In the genomic region with DNA sequence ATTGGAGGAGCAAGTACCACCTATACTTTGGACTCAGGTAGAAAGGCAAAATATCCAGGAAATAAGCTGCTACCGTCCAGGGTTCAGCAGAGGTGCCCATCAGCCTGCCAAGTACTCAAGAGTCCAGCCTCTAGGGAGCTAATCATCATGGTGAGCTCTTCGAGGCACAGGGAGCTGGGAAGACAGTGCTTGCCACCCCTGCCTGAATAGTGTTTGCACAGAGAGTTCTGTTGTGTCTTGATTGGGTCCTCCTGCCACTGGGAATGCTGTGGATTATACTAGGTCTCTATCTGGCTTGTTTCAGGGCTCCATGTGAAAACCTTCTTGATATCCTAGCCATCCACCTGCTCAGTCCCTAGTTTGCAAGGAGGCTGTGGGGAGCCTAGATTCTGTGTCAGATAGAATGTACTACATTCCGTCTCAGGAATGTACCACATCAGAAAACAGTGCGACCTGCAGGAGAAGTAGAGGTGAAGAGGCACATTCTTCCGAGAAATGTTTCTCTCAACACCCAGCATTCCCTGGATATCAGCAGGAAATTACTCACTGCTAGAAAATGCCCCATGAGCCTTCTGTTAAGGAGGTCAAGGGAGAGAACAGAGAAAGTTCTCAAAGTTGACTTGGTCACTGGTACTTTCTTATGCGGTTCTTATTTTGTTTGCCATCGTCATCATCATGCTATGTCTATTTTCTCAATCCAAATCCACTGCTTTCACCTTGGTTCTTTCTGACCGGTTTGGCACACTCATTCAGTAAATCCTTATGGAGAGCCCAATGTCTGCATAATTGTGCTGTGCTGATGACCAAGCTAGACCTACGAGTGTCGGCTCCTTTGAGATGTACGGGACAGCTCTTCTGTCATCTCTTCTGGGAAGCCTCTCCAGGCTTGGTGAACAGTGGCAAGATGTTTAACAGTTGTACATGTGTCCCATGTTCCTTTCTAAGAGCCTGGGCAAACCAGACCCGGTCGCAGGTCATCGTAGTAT, we compare ENCODE assay signal across 8 cellular contexts. TPM values are rescaled to one million over a fixed set of nuclear protein-coding genes. Genes with fewer than 3 reads are reported as not detected.
A peak's percentile ranks its signal among the peaks of the same experiment; 100 is the strongest.
DNase-seq lines count a peak whose midpoint lies in the region; ATAC-seq, FAIRE-seq and TF ChIP-seq lines count a peak whose summit lies in the region.

No MANE protein-coding gene starts in this region.

- no peaks in the 10 kb centered on the region for H3K9me2 ChIP-seq in GM23248 (ENCODE audit: insufficient read depth)

- 60% methylated on average over 14 of the region's 14 CpGs for WGBS in A549 (ENCODE audit: missing lambda C conversion rate)
- 75 to 78% methylated on average over 14 of the region's 14 CpGs for WGBS in GM23248 (ENCODE audit: low coverage in 1 of 2, low lambda C conversion rate in 2 of 2, missing lambda C conversion rate in 2 of 2), 2 experiments
- 48 to 57% (median 53%) methylated on average over 14 of the region's 14 CpGs for WGBS in adrenal gland, 4 donors

- intact Hi-C loops in adrenal gland (cut with DNase I) (no loop called here), vagina (cut with DNase I) (no loop called here)

- H3K4me3 ChIP-seq in A549 (no peak overlapping the region), GM23248 (0 out of 2 replicates have a peak overlapping the region, but pooled peaks have one; percentile 19), adrenal gland (no peak overlapping the region), vagina (no peak overlapping the region)

- in situ Hi-C loops in GM23248 (cut with MboI) = no loop called here

- TF ChIP-seq RAD21 in A549 (conservative IDR thresholded peaks at IDR 0.05 in 1 of 2, IDR thresholded peaks at IDR 0.05 in 1 of 2) = no peak; a peak in 1 of 5 replicates

- H3K4me1 ChIP-seq in A549 = peaks cover 27% of the 10 kb centered on the region
- H3K4me1 ChIP-seq in GM23248 (ENCODE audit: insufficient read depth) = peaks cover 36% of the 10 kb centered on the region
- peaks cover 16 to 54% of the 10 kb centered on the region in 2 donors for H3K4me1 ChIP-seq in adrenal gland (replicated peaks in 1 of 2)
- peaks cover 72% of the 10 kb centered on the region for H3K4me1 ChIP-seq in vagina

- no peak for TF ChIP-seq EP300 in A549 (IDR thresholded peaks at IDR 0.05)

- H3K36me3 ChIP-seq in GM23248 (ENCODE audit: low read depth) (no peaks in the 10 kb centered on the region), adrenal gland (replicated peaks in 1 of 2) (no peaks in the 10 kb centered on the region), vagina (no peaks in the 10 kb centered on the region)

- H2AFZ ChIP-seq in GM23248 = no peak overlapping the region

- peaks cover 17% of the 10 kb centered on the region for H3F3A ChIP-seq in GM23248 (ENCODE audit: insufficient read depth)

- CTCF ChIA-PET in A549 (lab: Yijun Ruan, JAX) = interaction anchor here (0.9 to 2.8 kb wide), 5 partner anchors 18 to 352 kb away, joined by 3 to 10 read pairs (median 8); no protein-coding TSS in a partner anchor

- FAIRE-seq in A549 (lab: Jason Lieb, UNC) = peak; percentile 13

- no peaks in the 10 kb centered on the region for H4K20me1 ChIP-seq in GM23248 (ENCODE audit: insufficient read depth)

- POLR2A ChIA-PET in A549 (lab: Yijun Ruan, JAX) = interaction anchor here (1.0 kb wide), 1 partner anchor 31 kb away, joined by 3 read pairs; a partner anchor contains a TSS

- ATAC-seq in A549 (peak; percentile 70 to 92; a peak in 5 of 6 replicates), HG02884 (IDR thresholded peaks at IDR 0.05; ENCODE audit: unreplicated experiment) (no peak)

- peak overlapping the region; percentile 44 to 76 for H3K27ac ChIP-seq in A549
- peak overlapping the region; percentile 55 for H3K27ac ChIP-seq in GM23248
- H3K27ac ChIP-seq in adrenal gland = peak overlapping the region; percentile 27 to 92 (median 78)
- peak overlapping the region; percentile 8 for H3K27ac ChIP-seq in layer of hippocampus (ENCODE audit: low read depth, low read length)
- H3K27ac ChIP-seq in vagina = no peak overlapping the region

- peak overlapping the region; percentile 57 for H3K4me2 ChIP-seq in A549
- peak overlapping the region; percentile 66 for H3K4me2 ChIP-seq in GM23248 (ENCODE audit: unreplicated experiment)

- no peak for TF ChIP-seq CTCF in A549 (IDR thresholded peaks at IDR 0.05)
- no peak for TF ChIP-seq CTCF in adrenal gland (IDR thresholded peaks at IDR 0.05)
- TF ChIP-seq CTCF in vagina (IDR thresholded peaks at IDR 0.05) = no peak

- H3K27me3 ChIP-seq in GM23248 (replicated peaks; ENCODE audit: insufficient read depth) (no peaks in the 10 kb centered on the region), adrenal gland (no peaks in the 10 kb centered on the region), layer of hippocampus (ENCODE audit: control insufficient read depth, insufficient read depth, low read length) (no peaks in the 10 kb centered on the region), vagina (no peaks in the 10 kb centered on the region)

- peak; percentile 36 to 67 for DNase-seq in A549 (ENCODE audit: low read depth in 1 of 2, low spot score in 1 of 2)
- DNase-seq in GM23248 = peak; percentile 71
- DNase-seq in adrenal gland = peak in 3 of 7 donors; percentile 42 to 56 (median 56)
- DNase-seq in SHP77 (lab: John Stamatoyannopoulos, UW) = no peak
- DNase-seq in vagina (ENCODE audit: extremely low spot score in 2 of 2) = no peak
- DNase-seq in activated effector memory CD4-positive, alpha-beta T cell treated with Interleukin-2 at 50 U/mL for 16 hours = no peak

- no peak for TF ChIP-seq POLR2A in A549 (IDR thresholded peaks at IDR 0.05; ENCODE audit: low read length)
- TF ChIP-seq POLR2A in adrenal gland (IDR thresholded peaks at IDR 0.05) = peak in 1 of 2 donors; percentile 30
- no peak for TF ChIP-seq POLR2A in vagina (IDR thresholded peaks at IDR 0.05)

- H3K79me2 ChIP-seq in GM23248 (ENCODE audit: insufficient read depth) = peaks cover 99% of the 10 kb centered on the region

- no peaks in the 10 kb centered on the region for H3K9me3 ChIP-seq in A549
- no peaks in the 10 kb centered on the region for H3K9me3 ChIP-seq in GM23248 (ENCODE audit: low read depth)
- no peaks in the 10 kb centered on the region for H3K9me3 ChIP-seq in adrenal gland (replicated peaks in 1 of 3)
- no peaks in the 10 kb centered on the region for H3K9me3 ChIP-seq in vagina

- no peak overlapping the region for H3K9ac ChIP-seq in GM23248

TF ChIP-seq in A549, 52 proteins besides CTCF, POLR2A, EP300 and RAD21:
- TF ChIP-seq ZFP36 (IDR thresholded peaks at IDR 0.05; ENCODE audit: borderline replicate concordance, partially characterized antibody) (no peak), MYC (IDR thresholded peaks at IDR 0.05; ENCODE audit: borderline replicate concordance, low read length) (no peak), ZSCAN20 (CRISPR knock-in tag; IDR thresholded peaks at IDR 0.05) (no peak), FOSL2 (IDR thresholded peaks at IDR 0.05) (no peak), FOSL2 (CRISPR knock-in tag; IDR thresholded peaks at IDR 0.05) (peak; percentile 59), POLR2AphosphoS2 (conservative IDR thresholded peaks at IDR 0.05; ENCODE audit: low read length) (no peak), GATA3 (IDR thresholded peaks at IDR 0.05; ENCODE audit: borderline replicate concordance) (peak; percentile 50; the same call in 1 of the 2 replicates)
- TF ChIP-seq, protein P1, sequence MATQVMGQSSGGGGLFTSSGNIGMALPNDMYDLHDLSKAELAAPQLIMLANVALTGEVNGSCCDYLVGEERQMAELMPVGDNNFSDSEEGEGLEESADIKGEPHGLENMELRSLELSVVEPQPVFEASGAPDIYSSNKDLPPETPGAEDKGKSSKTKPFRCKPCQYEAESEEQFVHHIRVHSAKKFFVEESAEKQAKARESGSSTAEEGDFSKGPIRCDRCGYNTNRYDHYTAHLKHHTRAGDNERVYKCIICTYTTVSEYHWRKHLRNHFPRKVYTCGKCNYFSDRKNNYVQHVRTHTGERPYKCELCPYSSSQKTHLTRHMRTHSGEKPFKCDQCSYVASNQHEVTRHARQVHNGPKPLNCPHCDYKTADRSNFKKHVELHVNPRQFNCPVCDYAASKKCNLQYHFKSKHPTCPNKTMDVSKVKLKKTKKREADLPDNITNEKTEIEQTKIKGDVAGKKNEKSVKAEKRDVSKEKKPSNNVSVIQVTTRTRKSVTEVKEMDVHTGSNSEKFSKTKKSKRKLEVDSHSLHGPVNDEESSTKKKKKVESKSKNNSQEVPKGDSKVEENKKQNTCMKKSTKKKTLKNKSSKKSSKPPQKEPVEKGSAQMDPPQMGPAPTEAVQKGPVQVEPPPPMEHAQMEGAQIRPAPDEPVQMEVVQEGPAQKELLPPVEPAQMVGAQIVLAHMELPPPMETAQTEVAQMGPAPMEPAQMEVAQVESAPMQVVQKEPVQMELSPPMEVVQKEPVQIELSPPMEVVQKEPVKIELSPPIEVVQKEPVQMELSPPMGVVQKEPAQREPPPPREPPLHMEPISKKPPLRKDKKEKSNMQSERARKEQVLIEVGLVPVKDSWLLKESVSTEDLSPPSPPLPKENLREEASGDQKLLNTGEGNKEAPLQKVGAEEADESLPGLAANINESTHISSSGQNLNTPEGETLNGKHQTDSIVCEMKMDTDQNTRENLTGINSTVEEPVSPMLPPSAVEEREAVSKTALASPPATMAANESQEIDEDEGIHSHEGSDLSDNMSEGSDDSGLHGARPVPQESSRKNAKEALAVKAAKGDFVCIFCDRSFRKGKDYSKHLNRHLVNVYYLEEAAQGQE (IDR thresholded peaks at IDR 0.05) = no peak

RNA-seq across cellular contexts. Expression of a gene that starts 30.7 kb away (rescaled TPM):
- polyA plus RNA-seq in A549 (2011; rRNA removed) (21.8 and 23.2 TPM in 2 replicates), A549 (2017; fragmentation: RNase III; extraction: RNeasy Plus Mini Kit Qiagen cat#74134 plus additional on column Dnase treatment) (24.3 to 26.7 TPM (median 25.6 TPM) in 3 replicates), GM23248 (2016; fragmentation: Nextera tagmentation; extraction: Ambion mirVana) (18.8 and 18.9 TPM in 2 replicates), adrenal gland (10 to 100 TPM; 17.0 to 49.0 (median 24.5) TPM)
- polyA plus RNA-seq in A549 (2012; cell fraction: cytosol; rRNA removed) = 17.7 and 21.9 TPM in 2 replicates
- polyA plus RNA-seq in A549 (2012; cell fraction: nucleus; rRNA removed) = 22.1 and 27.5 TPM in 2 replicates
- 15.7 and 16.0 TPM in 2 replicates for polyA minus RNA-seq in A549 (2011; rRNA and poly(A)+ RNA removed)
- 22.8 and 27.9 TPM in 2 replicates for total RNA-seq in GM23248 (2014; rRNA removed; shearing (Covaris generic))
- total RNA-seq in adrenal gland (10 to 100 TPM; 31.0 to 49.2 (median 36.3) TPM), vagina (25.3 TPM)

Comparison
In these comparisons a context has a peak if more than half of its experiments do, and no peak if none do; other contexts are left out.
1. DNase-seq: peak in A549 (2 of 2) and GM23248 (single experiment); none in SHP77 (0 of 2), vagina (0 of 2) and activated effector memory CD4-positive, alpha-beta T cell treated with Interleukin-2 at 50 U/mL for 16 hours (single experiment).